In the genomic region with DNA sequence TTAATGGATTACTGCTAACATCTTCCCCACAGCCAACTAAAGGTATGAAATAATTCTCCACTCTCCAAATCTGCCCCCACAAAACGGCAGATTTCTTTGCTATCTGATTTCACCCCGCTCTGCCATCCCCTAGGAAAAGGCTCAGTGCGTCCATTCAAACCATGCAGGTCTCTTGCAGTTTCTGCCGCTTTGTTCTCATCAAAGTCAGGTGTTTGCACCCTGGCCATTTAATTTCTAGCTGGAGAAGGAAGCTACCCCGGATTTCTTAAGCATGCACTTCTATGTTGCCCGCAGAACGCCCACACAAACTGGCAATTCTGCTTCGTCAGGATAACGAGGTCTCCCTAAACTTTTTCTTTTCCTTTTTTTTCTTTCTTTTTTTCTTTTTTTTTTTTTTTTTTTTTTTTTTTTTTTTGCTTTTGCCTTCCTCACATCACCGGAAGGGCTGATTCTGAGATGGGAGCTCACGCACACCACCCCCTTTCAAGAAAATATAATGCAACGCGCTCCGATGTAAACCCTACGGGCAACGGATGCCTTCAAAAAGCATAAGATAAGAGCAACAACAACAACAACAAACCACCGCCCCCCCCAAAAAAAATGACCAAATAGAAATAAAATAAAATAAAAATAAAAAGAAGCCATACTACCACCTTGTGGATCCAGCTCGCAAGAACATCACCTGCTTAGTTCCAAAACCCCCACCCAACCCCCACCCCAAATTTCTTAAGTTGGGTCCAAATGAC, we compare ENCODE assay signal across 1 cellular context.
TF ChIP-seq lines count a peak whose summit lies in the region.

No MANE protein-coding gene starts in this region.

TF ChIP-seq in A549, 52 proteins besides CTCF, POLR2A, EP300 and RAD21 (continued from another document):
- TF ChIP-seq HOXA7 (CRISPR knock-in tag; IDR thresholded peaks at IDR 0.05): no peak
- TF ChIP-seq CHD4 (IDR thresholded peaks at IDR 0.05; ENCODE audit: borderline replicate concordance): no peak
- TF ChIP-seq MAZ (IDR thresholded peaks at IDR 0.05; ENCODE audit: borderline replicate concordance, low read depth, low read length): no peak
- no peak for TF ChIP-seq SREBF2 (IDR thresholded peaks at IDR 0.05)
